Comparison of ENCODE assay signal across 1 cellular context in genomic region chr1:83931658-83932253, GRCh38.
TF ChIP-seq lines count a peak whose summit lies in the region.

No MANE protein-coding gene starts in this region.

TF ChIP-seq in HCT116, 20 proteins besides CTCF, POLR2A, EP300 and RAD21 (continued from another document):
- TF ChIP-seq, protein P1, sequence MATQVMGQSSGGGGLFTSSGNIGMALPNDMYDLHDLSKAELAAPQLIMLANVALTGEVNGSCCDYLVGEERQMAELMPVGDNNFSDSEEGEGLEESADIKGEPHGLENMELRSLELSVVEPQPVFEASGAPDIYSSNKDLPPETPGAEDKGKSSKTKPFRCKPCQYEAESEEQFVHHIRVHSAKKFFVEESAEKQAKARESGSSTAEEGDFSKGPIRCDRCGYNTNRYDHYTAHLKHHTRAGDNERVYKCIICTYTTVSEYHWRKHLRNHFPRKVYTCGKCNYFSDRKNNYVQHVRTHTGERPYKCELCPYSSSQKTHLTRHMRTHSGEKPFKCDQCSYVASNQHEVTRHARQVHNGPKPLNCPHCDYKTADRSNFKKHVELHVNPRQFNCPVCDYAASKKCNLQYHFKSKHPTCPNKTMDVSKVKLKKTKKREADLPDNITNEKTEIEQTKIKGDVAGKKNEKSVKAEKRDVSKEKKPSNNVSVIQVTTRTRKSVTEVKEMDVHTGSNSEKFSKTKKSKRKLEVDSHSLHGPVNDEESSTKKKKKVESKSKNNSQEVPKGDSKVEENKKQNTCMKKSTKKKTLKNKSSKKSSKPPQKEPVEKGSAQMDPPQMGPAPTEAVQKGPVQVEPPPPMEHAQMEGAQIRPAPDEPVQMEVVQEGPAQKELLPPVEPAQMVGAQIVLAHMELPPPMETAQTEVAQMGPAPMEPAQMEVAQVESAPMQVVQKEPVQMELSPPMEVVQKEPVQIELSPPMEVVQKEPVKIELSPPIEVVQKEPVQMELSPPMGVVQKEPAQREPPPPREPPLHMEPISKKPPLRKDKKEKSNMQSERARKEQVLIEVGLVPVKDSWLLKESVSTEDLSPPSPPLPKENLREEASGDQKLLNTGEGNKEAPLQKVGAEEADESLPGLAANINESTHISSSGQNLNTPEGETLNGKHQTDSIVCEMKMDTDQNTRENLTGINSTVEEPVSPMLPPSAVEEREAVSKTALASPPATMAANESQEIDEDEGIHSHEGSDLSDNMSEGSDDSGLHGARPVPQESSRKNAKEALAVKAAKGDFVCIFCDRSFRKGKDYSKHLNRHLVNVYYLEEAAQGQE (IDR thresholded peaks at IDR 0.05; ENCODE audit: low read depth) = no peak
